In genomic region chr3:128949158-128949557, GRCh38 we compare ENCODE assay signal across 32 cellular contexts. TPM values are rescaled to one million over a fixed set of nuclear protein-coding genes. Genes with fewer than 3 reads are reported as not detected.
"Had no signal": no experiment of that assay in that cellular context is flagged by ENCODE, and none has a peak within 500 bp of the region (broad histone marks: within the 10 kb centered on the region; RNA-seq: fewer than 3 reads in every experiment).

No MANE protein-coding gene starts in this region.

- ATAC-seq: activated T-cell treated with anti-CD3 and anti-CD28 coated beads, Interleukin-2, amount 50 U/mL, for 4 hours; activated T-helper 17 cell treated with anti-CD3 and anti-CD28 coated beads, Interleukin-2, amount 50 U/mL, for 72 hours; effector memory CD8-positive, alpha-beta T cell; gastroesophageal sphincter; heart right ventricle; WTC11 had no signal

- H3K36me3 ChIP-seq: brain microvascular endothelial cell, esophagus squamous epithelium, gastroesophageal sphincter, heart right ventricle had no signal

- H3K27ac ChIP-seq: brain microvascular endothelial cell, esophagus squamous epithelium, gastroesophageal sphincter, heart right ventricle, hepatocyte, VCaP had no signal

- H3K4me3 ChIP-seq: esophagus squamous epithelium, gastroesophageal sphincter, heart right ventricle, hepatocyte had no signal

- H3K27me3 ChIP-seq: brain microvascular endothelial cell, esophagus squamous epithelium, gastroesophageal sphincter, heart right ventricle, hepatocyte had no signal

- DNase-seq: activated CD4-positive, alpha-beta memory T cell treated with anti-CD3 and anti-CD28 coated beads, Interleukin-2, amount 10 ng/mL, durations not matched to agents 7 days and 5 days; activated CD4-positive, alpha-beta T cell treated with anti-CD3 and anti-CD28 coated beads for 1 hour; activated CD4-positive, alpha-beta T cell treated with anti-CD3 and anti-CD28 coated beads for 4 hours; activated CD4-positive, alpha-beta T cell treated with anti-CD3 and anti-CD28 coated beads, Interleukin-2, amount 10 ng/mL, durations not matched to agents 7 days and 5 days; activated CD4-positive, alpha-beta T cell treated with anti-CD3 and anti-CD28 coated beads, Interleukin-2, amount 50 U/mL, for 4 hours; activated effector memory CD4-positive, alpha-beta T cell treated with Interleukin-2 at 50 U/mL for 16 hours; activated gamma-delta T cell treated with Interleukin-2 at 50 U/mL for 16 hours; activated naive CD4-positive, alpha-beta T cell treated with anti-CD3 and anti-CD28 coated beads, Interleukin-2, amount 50 U/mL, for 16 hours; activated naive CD4-positive, alpha-beta T cell treated with Interleukin-2 at 50 U/mL for 16 hours; activated T-cell treated with anti-CD3 and anti-CD28 coated beads, Interleukin-2, amount 50 U/mL, for 4 hours; amniotic stem cell; anterior cingulate cortex; brain microvascular endothelial cell; cortex of kidney; dermis blood vessel endothelial cell; effector CD4-positive, alpha-beta T cell; effector memory CD8-positive, alpha-beta T cell; erythroblast; esophagus squamous epithelium; foreskin melanocyte; heart right ventricle; T-helper 2 cell had no signal

- H3K4me1 ChIP-seq: gastroesophageal sphincter, heart right ventricle had no signal

- H3K9me3 ChIP-seq: esophagus squamous epithelium, gastroesophageal sphincter, heart right ventricle had no signal

RNA-seq across cellular contexts. Expression of gene CFAP92, which starts 44.7 kb away (rescaled TPM):
- total RNA-seq: chondrocyte; fibroblast of lung; fibroblast of villous mesenchyme; T-helper 1 cell treated with Interleukin-12 subunit alpha and Interleukin-12 subunit beta and Interleukin-4 antibody, amounts not matched to agents 30 ng/mL and 1 ng/mL, for 36 hours had no signal

RNA-seq across cellular contexts. Expression of gene EFCC1, which starts 51.9 kb away (rescaled TPM):
- total RNA-seq: activated CD4-positive, alpha-beta memory T cell treated with anti-CD3 and anti-CD28 coated beads, Interleukin-2, amount 10 ng/mL, durations not matched to agents 7 days and 5 days; activated T-helper 17 cell treated with anti-CD3 and anti-CD28 coated beads, Interleukin-2, amount 50 U/mL, for 72 hours; astrocyte; chondrocyte; fibroblast of lung; fibroblast of villous mesenchyme; T-helper 1 cell treated with Interleukin-12 subunit alpha and Interleukin-12 subunit beta and Interleukin-4 antibody, amounts not matched to agents 30 ng/mL and 1 ng/mL, for 36 hours had no signal
